Comparison of ENCODE assay signal across 2 cellular contexts in the genomic region with DNA sequence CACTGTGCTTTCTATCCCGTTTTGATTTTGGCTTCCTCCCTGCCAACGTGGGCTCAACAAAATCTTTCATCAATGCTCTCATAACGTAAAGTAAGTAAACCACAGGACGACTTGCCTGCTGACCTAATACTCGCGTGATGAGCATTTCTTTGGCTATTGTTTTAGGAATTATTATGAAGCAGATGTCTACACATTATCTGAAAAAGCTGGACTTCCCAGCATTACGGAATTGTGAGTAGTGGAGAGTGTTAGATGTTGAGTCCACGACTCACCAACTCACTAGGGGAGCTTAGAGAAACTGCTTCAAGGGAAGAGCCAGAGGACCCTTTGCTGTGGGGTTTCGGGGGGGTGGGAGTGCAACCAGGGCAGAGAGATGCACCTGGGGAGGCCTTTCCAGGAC.
TF ChIP-seq lines count a peak whose summit lies in the region.

No MANE protein-coding gene starts in this region.

TF ChIP-seq in HCT116, 20 proteins besides CTCF, POLR2A, EP300 and RAD21 (continued from another document):
- TF ChIP-seq MAX (IDR thresholded peaks at IDR 0.05) (no peak), EGR1 (IDR thresholded peaks at IDR 0.05; ENCODE audit: low read depth) (no peak), ELF1 (IDR thresholded peaks at IDR 0.05; ENCODE audit: borderline replicate concordance, low read depth) (no peak), ZNF274 (IDR thresholded peaks at IDR 0.05; ENCODE audit: low read depth, low read length) (no peak), EZH2 (IDR thresholded peaks at IDR 0.05) (no peak), CBX3 (IDR thresholded peaks at IDR 0.05; ENCODE audit: low read depth) (no peak), ZFX (IDR thresholded peaks at IDR 0.05) (no peak), YY1 (IDR thresholded peaks at IDR 0.05; ENCODE audit: extremely low read depth, insufficient replicate concordance, low read depth, low read length) (no peak), REST (IDR thresholded peaks at IDR 0.05; ENCODE audit: low read depth) (no peak), SRF (IDR thresholded peaks at IDR 0.05; ENCODE audit: low read depth) (no peak)

TF ChIP-seq in GM12891, 5 proteins besides CTCF, POLR2A, EP300 and RAD21:
- no peak for TF ChIP-seq SPI1 (IDR thresholded peaks at IDR 0.05; ENCODE audit: low read depth, low read length)
- TF ChIP-seq POU2F2 (IDR thresholded peaks at IDR 0.05; ENCODE audit: low read depth, low read length): no peak
- no peak for TF ChIP-seq TAF1 (IDR thresholded peaks at IDR 0.05; ENCODE audit: low read depth, low read length)
- no peak for TF ChIP-seq PAX5 (IDR thresholded peaks at IDR 0.05; ENCODE audit: insufficient read depth, low read length, severe bottlenecking)
- TF ChIP-seq POLR2AphosphoS5 (IDR thresholded peaks at IDR 0.05; ENCODE audit: low read depth, low read length): no peak
